Comparison of ENCODE assay signal across 13 cellular contexts in the genomic region with DNA sequence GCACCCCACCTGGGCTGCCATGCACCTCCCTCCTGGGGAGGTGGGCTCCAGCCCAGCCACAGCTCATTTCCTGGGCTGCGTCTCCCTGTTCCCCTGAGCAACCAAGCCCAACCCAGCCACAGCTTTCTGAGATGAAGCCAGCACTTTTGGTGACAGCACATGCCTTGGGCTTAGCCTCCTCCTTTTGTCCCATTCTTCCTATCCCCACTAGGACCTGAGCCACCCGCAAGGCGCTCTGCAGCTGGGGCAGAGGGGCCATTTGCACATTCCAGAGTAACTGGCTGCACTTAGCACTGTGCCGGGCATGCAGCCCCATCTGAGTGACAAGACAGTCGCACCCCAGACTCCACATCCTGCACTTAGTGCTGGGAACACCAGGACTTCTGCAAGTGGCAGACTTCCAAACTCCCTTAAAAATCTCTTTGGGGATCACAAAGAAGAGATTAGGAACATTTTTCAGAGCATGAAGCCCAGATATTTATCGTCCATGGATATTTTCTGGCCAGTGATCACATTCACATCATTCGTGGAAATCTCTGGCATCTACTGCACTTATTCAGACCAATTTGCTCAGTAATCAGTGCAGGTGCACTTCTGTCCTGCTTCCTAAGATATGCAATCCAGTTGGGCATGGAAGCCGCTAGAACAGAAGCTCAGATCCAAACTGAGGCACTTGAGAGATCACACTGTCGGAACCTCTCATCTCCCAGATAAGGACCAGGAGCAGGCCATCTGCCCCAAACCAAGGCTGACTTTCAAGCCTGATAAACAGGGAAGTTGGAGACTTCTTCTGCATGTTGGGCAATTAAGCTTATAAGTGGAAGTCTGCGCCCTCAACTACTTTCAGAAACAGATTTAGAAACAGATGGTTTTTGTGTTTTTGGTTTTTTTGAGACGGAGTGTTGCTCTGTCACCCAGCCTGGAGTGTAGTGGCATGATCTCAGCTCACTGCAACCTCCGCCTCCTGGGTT. TPM values are rescaled to one million over a fixed set of nuclear protein-coding genes. Genes with fewer than 3 reads are reported as not detected.
DNase-seq lines count a peak whose midpoint lies in the region; ATAC-seq and TF ChIP-seq lines count a peak whose summit lies in the region.
"Had no signal": no experiment of that assay in that cellular context is flagged by ENCODE, and none has a peak within 500 bp of the region (broad histone marks: within the 10 kb centered on the region; RNA-seq: fewer than 3 reads in every experiment).

No MANE protein-coding gene starts in this region.

- H3K4me1 ChIP-seq in stomach, result peaks cover 22 to 65% (median 42%) of the 10 kb centered on the region in 4 donors

- H3K27ac Mint-ChIP-seq in IgD-negative memory B cell, result peak overlapping the region in 2 of 3 donors; percentile 40 to 73
- H3K27ac Mint-ChIP-seq: activated naive CD4-positive, alpha-beta T cell treated with anti-CD3 and anti-CD28 coated beads, Interleukin-2, amount 50 U/mL, for 24 hours had no signal

- H3K4me3 Mint-ChIP-seq in IgD-negative memory B cell, result peak overlapping the region in 3 of 4 donors; percentile 1 to 89 (median 63)
- H3K4me3 Mint-ChIP-seq: activated naive CD4-positive, alpha-beta T cell treated with anti-CD3 and anti-CD28 coated beads, Interleukin-2, amount 50 U/mL, for 24 hours; central memory CD8-positive, alpha-beta T cell had no signal

- H3K27me3 ChIP-seq in stomach, result no peaks in the 10 kb centered on the region
- H3K27me3 ChIP-seq: testis had no signal

- H3K9me3 ChIP-seq in stomach, result no peaks in the 10 kb centered on the region
- H3K9me3 ChIP-seq: testis had no signal

- intact Hi-C loops in stomach (cut with DNase I; ENCODE audit: low total_unique reads), result no loop called here

- peak overlapping the region in 3 of 5 donors; percentile 30 to 83 (median 44) for H3K27ac ChIP-seq in stomach
- H3K27ac ChIP-seq: testis had no signal

- no peak for ATAC-seq in GM18520 (IDR thresholded peaks at IDR 0.05; ENCODE audit: unreplicated experiment)

- no peak for TF ChIP-seq POLR2A in stomach (IDR thresholded peaks at IDR 0.05)

- TF ChIP-seq EP300 in stomach (IDR thresholded peaks at IDR 0.05), result no peak

- no peaks in the 10 kb centered on the region for H3K36me3 ChIP-seq in stomach

- peaks cover 11% of the 10 kb centered on the region for H3K36me3 Mint-ChIP-seq in IgD-negative memory B cell
- H3K36me3 Mint-ChIP-seq: activated naive CD4-positive, alpha-beta T cell treated with anti-CD3 and anti-CD28 coated beads, Interleukin-2, amount 50 U/mL, for 24 hours had no signal

- H3K4me1 Mint-ChIP-seq in IgD-negative memory B cell, result peaks cover 54 to 57% (median 56%) of the 10 kb centered on the region in 3 donors
- H3K4me1 Mint-ChIP-seq: central memory CD8-positive, alpha-beta T cell had no signal

- DNase-seq in OCI-M1 (lab: John Stamatoyannopoulos, UW) (peak; percentile 19), iPS-NIHi11 (ENCODE audit: low spot score) (peak; percentile 70), stomach (no peak), cortex of kidney (lab: John Stamatoyannopoulos, UW) (no peak), NCI-H187 treated with DMSO at 0.1 percent for 48 hours (lab: John Stamatoyannopoulos, UW) (no peak)
- DNase-seq: DMS53, IMR-90, right cardiac atrium, testis had no signal

- H3K9me3 Mint-ChIP-seq in IgD-negative memory B cell, result no peaks in the 10 kb centered on the region
- H3K9me3 Mint-ChIP-seq: activated naive CD4-positive, alpha-beta T cell treated with anti-CD3 and anti-CD28 coated beads, Interleukin-2, amount 50 U/mL, for 24 hours; central memory CD8-positive, alpha-beta T cell had no signal

- no peaks in the 10 kb centered on the region for H3K27me3 Mint-ChIP-seq in IgD-negative memory B cell

- no peak overlapping the region for H3K4me3 ChIP-seq in stomach
- H3K4me3 ChIP-seq: testis had no signal

- no peak for TF ChIP-seq CTCF in stomach (IDR thresholded peaks at IDR 0.05)

- whole genome bisulfite sequencing in stomach, 5 donors, result 60 to 74% (median 68%) methylated on average over 12 of the region's 12 CpGs

RNA-seq across cellular contexts. Expression of a gene that starts 26.4 kb away (rescaled TPM):
- 15.4 TPM for polyA plus RNA-seq in IgD-negative memory B cell
- total RNA-seq in stomach, result 10 to 100 TPM in 4 of 5 donors, 1 to 10 TPM in 1; 2.6 to 30.4 (median 22.8) TPM
- 1 to 10 TPM; 5.2 to 7.3 (median 5.7) TPM for polyA plus RNA-seq in stomach

Comparison
In these comparisons a context has a peak if more than half of its experiments do, and no peak if none do; other contexts are left out.
1. DNase-seq: peak in OCI-M1 (single experiment) and iPS-NIHi11 (single experiment); none in stomach (single experiment), cortex of kidney (single experiment) and NCI-H187 treated with DMSO at 0.1 percent for 48 hours (single experiment).